Comparison of ENCODE assay signal across 22 cellular contexts in the genomic region with DNA sequence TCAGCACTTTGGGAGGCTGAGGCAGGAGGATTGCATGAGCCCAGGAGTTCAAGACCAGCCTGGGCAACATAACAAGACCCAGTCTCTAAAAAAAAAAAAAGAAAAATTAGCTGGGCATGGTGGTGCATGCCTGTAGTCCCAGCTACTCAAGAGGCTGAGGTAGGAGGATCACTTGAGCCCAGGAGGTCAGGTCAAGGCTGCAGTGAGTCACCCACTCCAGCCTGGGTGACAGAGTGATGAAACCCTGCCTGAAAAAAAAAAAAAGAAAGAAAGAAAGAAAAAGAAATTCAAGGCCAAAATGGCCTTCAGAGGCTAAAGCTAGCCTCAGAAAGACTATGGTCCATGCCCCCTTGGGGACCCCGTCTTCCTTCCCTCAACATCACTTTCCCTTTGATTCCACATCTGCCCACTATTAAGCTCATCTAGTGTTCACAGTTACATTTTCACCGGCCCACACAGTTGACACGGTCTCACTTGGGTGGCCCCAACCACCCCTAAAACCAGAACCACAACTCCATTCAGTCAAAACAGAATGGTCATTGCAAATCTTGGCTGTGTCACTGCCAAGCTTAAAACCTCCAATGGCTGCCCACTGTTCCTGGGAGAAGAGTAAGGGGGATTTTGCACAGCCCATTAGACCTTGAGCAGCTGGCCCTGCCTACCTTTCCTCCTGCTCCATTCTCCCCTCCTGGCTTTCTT. TPM values are rescaled to one million over a fixed set of nuclear protein-coding genes. Genes with fewer than 3 reads are reported as not detected.
A peak's percentile ranks its signal among the peaks of the same experiment; 100 is the strongest.
DNase-seq lines count a peak whose midpoint lies in the region; ATAC-seq and TF ChIP-seq lines count a peak whose summit lies in the region.
"Had no signal": no experiment of that assay in that cellular context is flagged by ENCODE, and none has a peak within 500 bp of the region (broad histone marks: within the 10 kb centered on the region; RNA-seq: fewer than 3 reads in every experiment).

No MANE protein-coding gene starts in this region.

- no peaks in the 10 kb centered on the region for H3K27me3 ChIP-seq in BLaER1 treated with 17β-estradiol and CSF1 and Interleukin-3, amounts not matched to agents 10 nM and 100 nM
- no peaks in the 10 kb centered on the region for H3K27me3 ChIP-seq in left lung
- H3K27me3 ChIP-seq: gastroesophageal sphincter had no signal

- H3K27ac Mint-ChIP-seq in T-helper 17 cell: peak overlapping the region; percentile 77
- H3K27ac Mint-ChIP-seq in activated T-cell treated with anti-CD3 and anti-CD28 coated beads, Interleukin-2, amount 50 U/mL, for 24 hours: no peak overlapping the region
- H3K27ac Mint-ChIP-seq: activated naive CD8-positive, alpha-beta T cell treated with anti-CD3 and anti-CD28 coated beads for 36 hours; brain; CD4-positive, alpha-beta T cell; nephron progenitor cell; progenitor cell of endocrine pancreas had no signal

- H3K4me3 Mint-ChIP-seq in T-helper 17 cell: no peak overlapping the region
- H3K4me3 Mint-ChIP-seq in activated T-cell treated with anti-CD3 and anti-CD28 coated beads, Interleukin-2, amount 50 U/mL, for 24 hours: no peak overlapping the region
- H3K4me3 Mint-ChIP-seq: activated naive CD8-positive, alpha-beta T cell treated with anti-CD3 and anti-CD28 coated beads for 36 hours; brain; CD4-positive, alpha-beta T cell; nephron progenitor cell had no signal

- no peak overlapping the region for H3K9ac ChIP-seq in BLaER1 treated with 17β-estradiol and CSF1 and Interleukin-3, amounts not matched to agents 10 nM and 100 nM

- H2AFZ ChIP-seq in OCI-LY7 (ENCODE audit: low read length): no peak overlapping the region

- peaks cover 9% of the 10 kb centered on the region for H3K27me3 Mint-ChIP-seq in T-helper 17 cell
- peaks cover 7% of the 10 kb centered on the region for H3K27me3 Mint-ChIP-seq in activated T-cell treated with anti-CD3 and anti-CD28 coated beads, Interleukin-2, amount 50 U/mL, for 24 hours

- H3K4me1 Mint-ChIP-seq in T-helper 17 cell: peaks cover 6% of the 10 kb centered on the region
- no peaks in the 10 kb centered on the region for H3K4me1 Mint-ChIP-seq in activated T-cell treated with anti-CD3 and anti-CD28 coated beads, Interleukin-2, amount 50 U/mL, for 24 hours (ENCODE audit: low read depth)
- H3K4me1 Mint-ChIP-seq: activated naive CD8-positive, alpha-beta T cell treated with anti-CD3 and anti-CD28 coated beads for 36 hours; brain had no signal

- H3K36me3 ChIP-seq in BLaER1 treated with 17β-estradiol and CSF1 and Interleukin-3, amounts not matched to agents 10 nM and 100 nM: no peaks in the 10 kb centered on the region
- H3K36me3 ChIP-seq in left lung (no peaks in the 10 kb centered on the region), OCI-LY7 (ENCODE audit: insufficient read depth, low read length) (no peaks in the 10 kb centered on the region)
- H3K36me3 ChIP-seq: gastroesophageal sphincter had no signal

- TF ChIP-seq CTCF in left lung (IDR thresholded peaks at IDR 0.05): no peak
- no peak for TF ChIP-seq CTCF in OCI-LY7 (conservative IDR thresholded peaks at IDR 0.05; ENCODE audit: low read length)

- no peaks in the 10 kb centered on the region; a peak in 1 of 22 replicates for H3K9me3 ChIP-seq in BLaER1 treated with 17β-estradiol and CSF1 and Interleukin-3, amounts not matched to agents 10 nM and 100 nM (replicated peaks in 1 of 11)
- H3K9me3 ChIP-seq in T-helper 17 cell (ENCODE audit: control insufficient read depth, low read length, poor library complexity, severe bottlenecking) (no peaks in the 10 kb centered on the region), left lung (no peaks in the 10 kb centered on the region), OCI-LY7 (ENCODE audit: low read length) (no peaks in the 10 kb centered on the region)
- H3K9me3 ChIP-seq: gastroesophageal sphincter had no signal

- no peaks in the 10 kb centered on the region for H3K79me2 ChIP-seq in OCI-LY7 (ENCODE audit: insufficient read depth, low read depth, low read length)

- no peak for DNase-seq in T-helper 17 cell
- DNase-seq in left lung: peak in 1 of 2 donors; percentile 53
- no peak for DNase-seq in effector CD8-positive, alpha-beta T cell (lab: John Stamatoyannopoulos, UW)
- no peak for DNase-seq in activated T-cell treated with anti-CD3 and anti-CD28 coated beads, Interleukin-2, amount 50 U/mL, for 24 hours
- no peak for DNase-seq in OCI-LY7 (ENCODE audit: low spot score)
- DNase-seq: activated naive CD8-positive, alpha-beta T cell treated with anti-CD3 and anti-CD28 coated beads for 36 hours; CD4-positive, alpha-beta T cell; dermis blood vessel endothelial cell; IMR-90; left cardiac atrium; midbrain; NCI-H2081; NCI-H446; nephron progenitor cell had no signal

- peaks cover 3% of the 10 kb centered on the region for H3K36me3 Mint-ChIP-seq in T-helper 17 cell (ENCODE audit: low read depth)
- H3K36me3 Mint-ChIP-seq in activated T-cell treated with anti-CD3 and anti-CD28 coated beads, Interleukin-2, amount 50 U/mL, for 24 hours (ENCODE audit: low read depth): no peaks in the 10 kb centered on the region
- H3K36me3 Mint-ChIP-seq: activated naive CD8-positive, alpha-beta T cell treated with anti-CD3 and anti-CD28 coated beads for 36 hours; brain had no signal

- no peaks in the 10 kb centered on the region for H3K9me2 ChIP-seq in OCI-LY7 (ENCODE audit: insufficient read depth, low read length)

- H3K27ac ChIP-seq in BLaER1 treated with 17β-estradiol and CSF1 and Interleukin-3, amounts not matched to agents 10 nM and 100 nM: no peak overlapping the region
- H3K27ac ChIP-seq in left lung (no peak overlapping the region), OCI-LY7 (ENCODE audit: low read depth, low read length, poor library complexity, severe bottlenecking) (no peak overlapping the region)
- H3K27ac ChIP-seq: gastroesophageal sphincter, skin epidermis had no signal

- H3K4me2 ChIP-seq in BLaER1 treated with 17β-estradiol and CSF1 and Interleukin-3, amounts not matched to agents 10 nM and 100 nM: peak overlapping the region; percentile 10 to 68 (median 49); a peak in 19 of 22 replicates
- H3K4me2 ChIP-seq in OCI-LY7 (ENCODE audit: low read length): no peak overlapping the region

- POLR2A ChIA-PET in OCI-LY7 (lab: Charles Lee): no interaction called here

- H3K4me1 ChIP-seq in BLaER1 treated with 17β-estradiol and CSF1 and Interleukin-3, amounts not matched to agents 10 nM and 100 nM: peaks cover 0 to 23% (median 13%) of the 10 kb centered on the region in 10 experiments; a peak in 18 of 20 replicates
- H3K4me1 ChIP-seq in left lung: no peaks in the 10 kb centered on the region
- no peaks in the 10 kb centered on the region for H3K4me1 ChIP-seq in OCI-LY7 (ENCODE audit: insufficient read depth, low read length, poor library complexity, severe bottlenecking)
- H3K4me1 ChIP-seq: gastroesophageal sphincter had no signal

- H3K4me3 ChIP-seq in BLaER1 treated with 17β-estradiol and CSF1 and Interleukin-3, amounts not matched to agents 10 nM and 100 nM: no peak overlapping the region
- H3K4me3 ChIP-seq in left lung (no peak overlapping the region), OCI-LY7 (ENCODE audit: low read depth, low read length, poor library complexity, severe bottlenecking) (no peak overlapping the region)
- H3K4me3 ChIP-seq: gastroesophageal sphincter, skin epidermis had no signal

- no peaks in the 10 kb centered on the region for H4K20me1 ChIP-seq in BLaER1 treated with 17β-estradiol and CSF1 and Interleukin-3, amounts not matched to agents 10 nM and 100 nM
- no peaks in the 10 kb centered on the region for H4K20me1 ChIP-seq in OCI-LY7 (ENCODE audit: insufficient read depth, low read length)

- CTCF ChIA-PET in OCI-LY7 (lab: Charles Lee; ENCODE audit: unreplicated experiment): no interaction called here

- BruUV-seq in OCI-LY7 (replicated peaks; lab: Mats Ljungman, UMichigan): no TSS peak

- H3K9me3 Mint-ChIP-seq in activated T-cell treated with anti-CD3 and anti-CD28 coated beads, Interleukin-2, amount 50 U/mL, for 24 hours: no peaks in the 10 kb centered on the region
- H3K9me3 Mint-ChIP-seq: activated naive CD8-positive, alpha-beta T cell treated with anti-CD3 and anti-CD28 coated beads for 36 hours; CD4-positive, alpha-beta T cell; nephron progenitor cell had no signal

- intact Hi-C loops in left lung (cut with DNase I): no loop called here
- intact Hi-C loops in OCI-LY7 (cut with micrococcal nuclease; ENCODE audit: unreplicated experiment): no loop called here

- ATAC-seq in HG02759 (IDR thresholded peaks at IDR 0.05; ENCODE audit: unreplicated experiment): peak; percentile 55
- ATAC-seq in T-helper 17 cell: no peak
- peak; percentile 28 for ATAC-seq in left lung
- no peak for ATAC-seq in HG03571 (IDR thresholded peaks at IDR 0.05; ENCODE audit: unreplicated experiment)
- ATAC-seq: gastroesophageal sphincter, left cardiac atrium had no signal

RNA-seq across cellular contexts. Expression of gene CAPN8, which starts 2.1 kb away (rescaled TPM):
- total RNA-seq in T-helper 17 cell: under 1 TPM; 0.60 to 0.91 TPM
- 10 to 100 TPM; 77.9 to 87.9 TPM for total RNA-seq in left lung
- total RNA-seq in OCI-LY7 (2014; rRNA removed; shearing (Covaris generic)): not detected in 2 replicates
- total RNA-seq in OCI-LY7 (2022): not detected in 2 replicates
- total RNA-seq: activated CD8-positive, alpha-beta memory T cell treated with anti-CD3 and anti-CD28 coated beads for 36 hours; activated naive CD8-positive, alpha-beta T cell treated with anti-CD3 and anti-CD28 coated beads for 36 hours; dermis blood vessel endothelial cell; IMR-90 had no signal

RNA-seq across cellular contexts. Expression of gene CAPN2, which starts 44.7 kb away (rescaled TPM):
- total RNA-seq in T-helper 17 cell: 100 to 1,000 TPM; 218 to 220 TPM
- 100 to 1,000 TPM; 350 to 434 TPM for total RNA-seq in left lung
- total RNA-seq in OCI-LY7 (2014; rRNA removed; shearing (Covaris generic)): not detected in 2 replicates
- 0.52 TPM in 1 of 2 replicates, not detected in the other for total RNA-seq in OCI-LY7 (2022)

Comparison
In these comparisons a context has a peak if more than half of its experiments do, and no peak if none do; other contexts are left out.
1. ATAC-seq: peak in HG02759 (single experiment) and left lung (single experiment); none in T-helper 17 cell (single experiment) and HG03571 (single experiment).
2. RNA of gene CAPN8, which starts 2.1 kb away (total RNA-seq): 77.9 to 87.9 TPM in left lung; 0.60 to 0.91 TPM in T-helper 17 cell and not detected in OCI-LY7; every median in the first group is over 10 times any median in the second.
3. RNA of gene CAPN2, which starts 44.7 kb away (total RNA-seq): 350 to 434 TPM in left lung and 218 to 220 TPM in T-helper 17 cell; 0.52 TPM in OCI-LY7; every median in the first group is over 100 times any median in the second.